Comparison of ENCODE assay signal across 1 cellular context in genomic region chr16:84952335-84953050, GRCh38.
TF ChIP-seq lines count a peak whose summit lies in the region.

No MANE protein-coding gene starts in this region.

TF ChIP-seq in K562, 482 proteins besides CTCF, POLR2A, EP300 and RAD21 (continued from another document and continues in another):
- TF ChIP-seq ZNF280A (IDR thresholded peaks at IDR 0.05; ENCODE audit: low read depth, partially characterized antibody), result no peak
- no peak for TF ChIP-seq U2AF1 (optimal IDR thresholded peaks at IDR 0.05; ENCODE audit: low read depth, low read length)
- TF ChIP-seq ZBTB1 (CRISPR knock-in tag; IDR thresholded peaks at IDR 0.05; ENCODE audit: borderline replicate concordance, low read depth), result no peak
- TF ChIP-seq KLF13 (tag; IDR thresholded peaks at IDR 0.05; ENCODE audit: borderline replicate concordance, low read depth), result 0 out of 2 replicates have a peak, but pooled peaks have one; percentile 16
- TF ChIP-seq, protein P1, sequence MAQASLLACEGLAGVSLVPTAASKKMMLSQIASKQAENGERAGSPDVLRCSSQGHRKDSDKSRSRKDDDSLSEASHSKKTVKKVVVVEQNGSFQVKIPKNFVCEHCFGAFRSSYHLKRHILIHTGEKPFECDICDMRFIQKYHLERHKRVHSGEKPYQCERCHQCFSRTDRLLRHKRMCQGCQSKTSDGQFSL (CRISPR knock-in tag; IDR thresholded peaks at IDR 0.05), result no peak
- TF ChIP-seq, protein P1 (tag; IDR thresholded peaks at IDR 0.05), result no peak
- TF ChIP-seq, protein P2, sequence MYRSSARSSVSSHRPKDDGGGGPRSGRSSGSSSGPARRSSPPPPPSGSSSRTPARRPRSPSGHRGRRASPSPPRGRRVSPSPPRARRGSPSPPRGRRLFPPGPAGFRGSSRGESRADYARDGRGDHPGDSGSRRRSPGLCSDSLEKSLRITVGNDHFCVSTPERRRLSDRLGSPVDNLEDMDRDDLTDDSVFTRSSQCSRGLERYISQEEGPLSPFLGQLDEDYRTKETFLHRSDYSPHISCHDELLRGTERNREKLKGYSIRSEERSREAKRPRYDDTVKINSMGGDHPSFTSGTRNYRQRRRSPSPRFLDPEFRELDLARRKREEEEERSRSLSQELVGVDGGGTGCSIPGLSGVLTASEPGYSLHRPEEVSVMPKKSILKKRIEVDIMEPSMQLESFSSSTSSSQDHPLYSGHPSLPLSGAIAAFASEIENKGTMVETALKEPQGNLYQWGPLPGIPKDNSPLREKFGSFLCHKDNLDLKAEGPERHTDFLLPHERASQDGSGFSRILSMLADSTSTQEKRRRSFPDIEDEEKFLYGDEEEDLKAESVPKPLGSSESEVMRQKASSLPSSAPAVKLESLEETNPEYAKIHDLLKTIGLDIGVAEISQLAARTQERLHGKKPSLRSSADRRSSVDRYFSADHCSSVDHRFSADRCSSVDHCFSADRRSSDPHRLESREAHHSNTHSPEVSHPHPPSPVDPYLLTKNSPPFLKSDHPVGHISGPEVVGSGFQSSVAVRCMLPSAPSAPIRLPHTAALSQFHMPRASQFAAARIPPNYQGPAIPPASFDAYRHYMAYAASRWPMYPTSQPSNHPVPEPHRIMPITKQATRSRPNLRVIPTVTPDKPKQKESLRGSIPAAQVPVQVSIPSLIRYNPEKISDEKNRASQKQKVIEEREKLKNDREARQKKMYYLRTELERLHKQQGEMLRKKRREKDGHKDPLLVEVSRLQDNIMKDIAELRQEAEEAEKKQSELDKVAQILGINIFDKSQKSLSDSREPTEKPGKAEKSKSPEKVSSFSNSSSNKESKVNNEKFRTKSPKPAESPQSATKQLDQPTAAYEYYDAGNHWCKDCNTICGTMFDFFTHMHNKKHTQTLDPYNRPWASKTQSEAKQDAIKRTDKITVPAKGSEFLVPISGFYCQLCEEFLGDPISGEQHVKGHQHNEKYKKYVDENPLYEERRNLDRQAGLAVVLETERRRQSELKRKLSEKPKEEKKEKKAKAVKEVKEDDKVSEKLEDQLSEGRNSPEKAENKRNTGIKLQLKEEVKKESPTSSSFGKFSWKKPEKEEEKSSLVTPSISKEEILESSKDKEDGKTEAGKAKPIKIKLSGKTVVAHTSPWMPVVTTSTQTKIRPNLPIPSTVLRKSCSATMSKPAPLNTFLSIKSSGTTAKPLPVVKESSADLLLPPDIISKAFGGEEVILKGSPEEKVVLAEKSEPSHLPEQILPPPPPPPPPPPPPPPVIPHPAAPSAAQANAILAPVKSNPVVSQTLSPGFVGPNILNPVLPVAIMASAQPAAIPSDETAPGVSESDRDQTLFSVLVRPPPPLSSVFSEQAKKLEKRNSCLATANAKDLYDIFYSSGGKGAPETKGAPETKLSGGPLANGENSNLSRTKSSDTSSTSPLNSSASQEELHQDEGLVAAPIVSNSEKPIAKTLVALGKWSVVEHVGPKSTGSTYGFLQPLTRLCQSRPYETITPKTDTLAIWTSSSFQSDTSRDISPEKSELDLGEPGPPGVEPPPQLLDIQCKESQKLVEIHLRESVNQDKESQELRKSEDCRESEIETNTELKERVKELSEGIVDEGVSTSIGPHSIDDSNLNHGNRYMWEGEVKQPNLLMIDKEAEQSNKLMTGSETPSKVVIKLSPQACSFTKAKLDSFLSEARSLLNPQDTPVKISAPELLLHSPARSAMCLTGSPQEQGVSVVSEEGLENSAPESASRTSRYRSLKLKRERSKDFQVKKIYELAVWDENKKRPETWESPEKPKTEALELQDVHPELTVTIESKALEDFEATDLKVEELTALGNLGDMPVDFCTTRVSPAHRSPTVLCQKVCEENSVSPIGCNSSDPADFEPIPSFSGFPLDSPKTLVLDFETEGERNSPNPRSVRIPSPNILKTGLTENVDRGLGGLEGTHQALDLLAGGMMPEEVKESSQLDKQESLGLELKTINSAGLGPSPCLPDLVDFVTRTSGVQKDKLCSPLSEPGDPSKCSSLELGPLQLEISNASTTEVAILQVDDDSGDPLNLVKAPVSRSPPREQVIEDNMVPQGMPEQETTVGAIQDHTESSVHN (IDR thresholded peaks at IDR 0.05; ENCODE audit: borderline replicate concordance in 1 of 2, low read depth in 1 of 2), result 0 out of 4 replicates have a peak, but pooled peaks of 1 of the 2 experiments have one; percentile 18
- TF ChIP-seq STAG1 (CRISPR knock-in tag; IDR thresholded peaks at IDR 0.05; ENCODE audit: borderline replicate concordance), result peak; percentile 37; the same call in 1 of the 2 replicates
- no peak for TF ChIP-seq NR3C1 (CRISPR knock-in tag; IDR thresholded peaks at IDR 0.05)
- no peak for TF ChIP-seq NFRKB (IDR thresholded peaks at IDR 0.05; ENCODE audit: low read depth)
- no peak for TF ChIP-seq ZNF134 (CRISPR knock-in tag; conservative IDR thresholded peaks at IDR 0.05)
- no peak for TF ChIP-seq MBD1 (CRISPR knock-in tag; IDR thresholded peaks at IDR 0.05)
- no peak for TF ChIP-seq GTF3C2 (IDR thresholded peaks at IDR 0.05; ENCODE audit: borderline replicate concordance, extremely low read depth, insufficient read length)
- no peak for TF ChIP-seq MAFF (IDR thresholded peaks at IDR 0.05; ENCODE audit: low read length)
- no peak for TF ChIP-seq GATAD2B (IDR thresholded peaks at IDR 0.05; ENCODE audit: borderline replicate concordance)
- peak; percentile 44; the same call in 1 of the 2 replicates for TF ChIP-seq ZNF311 (CRISPR knock-in tag; IDR thresholded peaks at IDR 0.05)
- TF ChIP-seq ZNF551 (CRISPR knock-in tag; IDR thresholded peaks at IDR 0.05), result no peak
- TF ChIP-seq ZNF174 (CRISPR knock-in tag; IDR thresholded peaks at IDR 0.05), result no peak
- no peak for TF ChIP-seq TSC22D4 (tag; IDR thresholded peaks at IDR 0.05)
- no peak for TF ChIP-seq NUFIP1 (IDR thresholded peaks at IDR 0.05; ENCODE audit: partially characterized antibody)
- peak; percentile 96 for TF ChIP-seq NFIC (IDR thresholded peaks at IDR 0.05)
- peak in 1 of 2 experiments; percentile 80; a peak in 2 of 4 replicates for TF ChIP-seq ZNF639 (CRISPR knock-in tag; conservative IDR thresholded peaks at IDR 0.05 in 1 of 2, IDR thresholded peaks at IDR 0.05 in 1 of 2)
- peak; percentile 94 for TF ChIP-seq ZNF766 (CRISPR knock-in tag; conservative IDR thresholded peaks at IDR 0.05)
- TF ChIP-seq, protein P3, sequence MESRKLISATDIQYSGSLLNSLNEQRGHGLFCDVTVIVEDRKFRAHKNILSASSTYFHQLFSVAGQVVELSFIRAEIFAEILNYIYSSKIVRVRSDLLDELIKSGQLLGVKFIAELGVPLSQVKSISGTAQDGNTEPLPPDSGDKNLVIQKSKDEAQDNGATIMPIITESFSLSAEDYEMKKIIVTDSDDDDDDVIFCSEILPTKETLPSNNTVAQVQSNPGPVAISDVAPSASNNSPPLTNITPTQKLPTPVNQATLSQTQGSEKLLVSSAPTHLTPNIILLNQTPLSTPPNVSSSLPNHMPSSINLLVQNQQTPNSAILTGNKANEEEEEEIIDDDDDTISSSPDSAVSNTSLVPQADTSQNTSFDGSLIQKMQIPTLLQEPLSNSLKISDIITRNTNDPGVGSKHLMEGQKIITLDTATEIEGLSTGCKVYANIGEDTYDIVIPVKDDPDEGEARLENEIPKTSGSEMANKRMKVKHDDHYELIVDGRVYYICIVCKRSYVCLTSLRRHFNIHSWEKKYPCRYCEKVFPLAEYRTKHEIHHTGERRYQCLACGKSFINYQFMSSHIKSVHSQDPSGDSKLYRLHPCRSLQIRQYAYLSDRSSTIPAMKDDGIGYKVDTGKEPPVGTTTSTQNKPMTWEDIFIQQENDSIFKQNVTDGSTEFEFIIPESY (CRISPR knock-in tag; IDR thresholded peaks at IDR 0.05), result peak; percentile 60; the same call in 1 of the 2 replicates
- no peak for TF ChIP-seq PRMT5 (CRISPR knock-in tag; IDR thresholded peaks at IDR 0.05)
- TF ChIP-seq, protein P4, sequence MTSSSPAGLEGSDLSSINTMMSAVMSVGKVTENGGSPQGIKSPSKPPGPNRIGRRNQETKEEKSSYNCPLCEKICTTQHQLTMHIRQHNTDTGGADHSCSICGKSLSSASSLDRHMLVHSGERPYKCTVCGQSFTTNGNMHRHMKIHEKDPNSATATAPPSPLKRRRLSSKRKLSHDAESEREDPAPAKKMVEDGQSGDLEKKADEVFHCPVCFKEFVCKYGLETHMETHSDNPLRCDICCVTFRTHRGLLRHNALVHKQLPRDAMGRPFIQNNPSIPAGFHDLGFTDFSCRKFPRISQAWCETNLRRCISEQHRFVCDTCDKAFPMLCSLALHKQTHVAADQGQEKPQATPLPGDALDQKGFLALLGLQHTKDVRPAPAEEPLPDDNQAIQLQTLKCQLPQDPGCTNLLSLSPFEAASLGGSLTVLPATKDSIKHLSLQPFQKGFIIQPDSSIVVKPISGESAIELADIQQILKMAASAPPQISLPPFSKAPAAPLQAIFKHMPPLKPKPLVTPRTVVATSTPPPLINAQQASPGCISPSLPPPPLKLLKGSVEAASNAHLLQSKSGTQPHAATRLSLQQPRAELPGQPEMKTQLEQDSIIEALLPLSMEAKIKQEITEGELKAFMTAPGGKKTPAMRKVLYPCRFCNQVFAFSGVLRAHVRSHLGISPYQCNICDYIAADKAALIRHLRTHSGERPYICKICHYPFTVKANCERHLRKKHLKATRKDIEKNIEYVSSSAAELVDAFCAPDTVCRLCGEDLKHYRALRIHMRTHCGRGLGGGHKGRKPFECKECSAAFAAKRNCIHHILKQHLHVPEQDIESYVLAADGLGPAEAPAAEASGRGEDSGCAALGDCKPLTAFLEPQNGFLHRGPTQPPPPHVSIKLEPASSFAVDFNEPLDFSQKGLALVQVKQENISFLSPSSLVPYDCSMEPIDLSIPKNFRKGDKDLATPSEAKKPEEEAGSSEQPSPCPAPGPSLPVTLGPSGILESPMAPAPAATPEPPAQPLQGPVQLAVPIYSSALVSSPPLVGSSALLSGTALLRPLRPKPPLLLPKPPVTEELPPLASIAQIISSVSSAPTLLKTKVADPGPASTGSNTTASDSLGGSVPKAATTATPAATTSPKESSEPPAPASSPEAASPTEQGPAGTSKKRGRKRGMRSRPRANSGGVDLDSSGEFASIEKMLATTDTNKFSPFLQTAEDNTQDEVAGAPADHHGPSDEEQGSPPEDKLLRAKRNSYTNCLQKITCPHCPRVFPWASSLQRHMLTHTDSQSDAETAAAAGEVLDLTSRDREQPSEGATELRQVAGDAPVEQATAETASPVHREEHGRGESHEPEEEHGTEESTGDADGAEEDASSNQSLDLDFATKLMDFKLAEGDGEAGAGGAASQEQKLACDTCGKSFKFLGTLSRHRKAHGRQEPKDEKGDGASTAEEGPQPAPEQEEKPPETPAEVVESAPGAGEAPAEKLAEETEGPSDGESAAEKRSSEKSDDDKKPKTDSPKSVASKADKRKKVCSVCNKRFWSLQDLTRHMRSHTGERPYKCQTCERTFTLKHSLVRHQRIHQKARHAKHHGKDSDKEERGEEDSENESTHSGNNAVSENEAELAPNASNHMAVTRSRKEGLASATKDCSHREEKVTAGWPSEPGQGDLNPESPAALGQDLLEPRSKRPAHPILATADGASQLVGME (CRISPR knock-in tag; IDR thresholded peaks at IDR 0.05), result peak; percentile 65; the same call in 1 of the 2 replicates
- no peak for TF ChIP-seq ZNF707 (CRISPR knock-in tag; conservative IDR thresholded peaks at IDR 0.05)
- peak; percentile 58 for TF ChIP-seq ZFP36 (IDR thresholded peaks at IDR 0.05; ENCODE audit: low read depth, low read length, partially characterized antibody)
- peak; percentile 64 for TF ChIP-seq RB1 (IDR thresholded peaks at IDR 0.05; ENCODE audit: low read depth)
